ENCODE assay signal across 29 cellular contexts in genomic region chr7:14270099-14270498, GRCh38.
DNase-seq lines count a peak whose midpoint lies in the region; ATAC-seq, FAIRE-seq and TF ChIP-seq lines count a peak whose summit lies in the region.
"Had no signal": no experiment of that assay in that cellular context is flagged by ENCODE, and none has a peak within 500 bp of the region (broad histone marks: within the 10 kb centered on the region; RNA-seq: fewer than 3 reads in every experiment).

No MANE protein-coding gene starts in this region.

- H3K4me1 ChIP-seq in breast epithelium (no peaks in the 10 kb centered on the region), H1 (replicated peaks in 1 of 4; ENCODE audit: control insufficient read depth in 3 of 4, insufficient read depth in 4 of 4, low read length in 3 of 4) (peaks cover 0 to 7% (median 2%) of the 10 kb centered on the region in 4 experiments; a peak in 2 of 7 replicates), neural progenitor cell (peaks cover 48% of the 10 kb centered on the region), adrenal gland (replicated peaks in 1 of 2) (no peaks in the 10 kb centered on the region)

- H3K23me2 ChIP-seq in H1 (ENCODE audit: low read depth, low read length): no peaks in the 10 kb centered on the region; the same call in 1 of the 2 replicates

- H4K5ac ChIP-seq in H1 (ENCODE audit: insufficient read length, low read depth, low read length): no peak overlapping the region

- no peak overlapping the region for H3K4me2 ChIP-seq in H1 (ENCODE audit: insufficient read depth in 1 of 2, low read depth in 2 of 2, low read length in 2 of 2)
- H3K4me2 ChIP-seq in neural progenitor cell: peak overlapping the region; percentile 52
- H3K4me2 ChIP-seq: SK-N-SH had no signal

- H2BK15ac ChIP-seq in H1 (ENCODE audit: low read length): no peak overlapping the region

- H3K27ac Mint-ChIP-seq in MCF 10A (ENCODE audit: low read depth, unreplicated experiment): no peak overlapping the region
- H3K27ac Mint-ChIP-seq in neural progenitor cell: no peak overlapping the region
- H3K27ac Mint-ChIP-seq: HFFc6 had no signal

- H3K36me3 Mint-ChIP-seq in MCF 10A (ENCODE audit: insufficient read depth, unreplicated experiment) (no peaks in the 10 kb centered on the region), neural progenitor cell (no peaks in the 10 kb centered on the region)

- peak overlapping the region; percentile 42; the same call in 1 of the 2 replicates for H2AFZ ChIP-seq in H1 (ENCODE audit: low read length)
- peak overlapping the region; percentile 66 for H2AFZ ChIP-seq in neural progenitor cell (replicated peaks)

- DNase-seq in MCF 10A (ENCODE audit: unreplicated experiment) (peak; percentile 6), breast epithelium (ENCODE audit: low spot score in 2 of 2) (no peak), H1 (ENCODE audit: low read depth in 1 of 2, low spot score in 2 of 2) (no peak), neural progenitor cell (ENCODE audit: low spot score) (no peak), adrenal gland (no peak), NCI-H2196 treated with DMSO at 0.1 percent for 48 hours (lab: John Stamatoyannopoulos, UW; ENCODE audit: unreplicated experiment) (no peak)
- DNase-seq in activated naive CD4-positive, alpha-beta T cell treated with Interleukin-2 at 50 U/mL for 16 hours: no peak
- DNase-seq: 8988T, ACHN, Calu3, DMS79 treated with DMSO at 0.1 percent for 48 hours, HFFc6, IMR-90, KG1, MM.1S, NCI-H1048, NCI-H1417, NCI-H1694 treated with DMSO at 0.1 percent for 48 hours, NCI-H2081, NCI-H2171, NCI-H345, NCI-H524, NCI-H748 treated with DMSO at 0.1 percent for 48 hours, PC-3, SK-N-SH had no signal

- no peak for ATAC-seq in HG03159 (IDR thresholded peaks at IDR 0.05; ENCODE audit: unreplicated experiment)
- ATAC-seq: PC-3 had no signal

- no peak overlapping the region for H3K23ac ChIP-seq in H1 (ENCODE audit: insufficient read length)

- H3K9me3 ChIP-seq in breast epithelium: no peaks in the 10 kb centered on the region
- H3K9me3 ChIP-seq in H1 (ENCODE audit: insufficient read depth in 2 of 2, low read depth in 1 of 2, low read length in 1 of 2): no peaks in the 10 kb centered on the region
- H3K9me3 ChIP-seq in neural progenitor cell (ENCODE audit: low read depth): no peaks in the 10 kb centered on the region
- H3K9me3 ChIP-seq in adrenal gland (replicated peaks in 1 of 3): no peaks in the 10 kb centered on the region
- H3K9me3 ChIP-seq: HAP-1, SK-N-SH had no signal

- no peak overlapping the region for H2BK5ac ChIP-seq in H1 (ENCODE audit: low read depth, low read length)

- H3K56ac ChIP-seq in H1 (replicated peaks; ENCODE audit: insufficient read length, low read depth, low read length): no peak overlapping the region

- H3K4me3 Mint-ChIP-seq in MCF 10A (ENCODE audit: unreplicated experiment) (no peak overlapping the region), neural progenitor cell (no peak overlapping the region)
- H3K4me3 Mint-ChIP-seq: HFFc6 had no signal

- intact Hi-C loops in MCF 10A (cut with micrococcal nuclease) (no loop called here), breast epithelium (cut with DNase I; ENCODE audit: low total_unique reads) (no loop called here), adrenal gland (cut with DNase I) (no loop called here)

- H2BK120ac ChIP-seq in H1 (replicated peaks; ENCODE audit: low read depth, low read length): no peak overlapping the region

- H3K9ac ChIP-seq in H1 (replicated peaks in 1 of 4; ENCODE audit: extremely low read depth in 1 of 4, low read depth in 3 of 4, low read length in 3 of 4) (no peak overlapping the region), neural progenitor cell (no peak overlapping the region)
- H3K9ac ChIP-seq: SK-N-SH had no signal

- no peak overlapping the region for H2BK20ac ChIP-seq in H1 (ENCODE audit: low read length)

- H3K36me3 ChIP-seq in breast epithelium: no peaks in the 10 kb centered on the region
- no peaks in the 10 kb centered on the region for H3K36me3 ChIP-seq in H1 (ENCODE audit: control insufficient read depth in 2 of 4, insufficient read depth in 4 of 4, low read length in 3 of 4)
- H3K36me3 ChIP-seq in neural progenitor cell: no peaks in the 10 kb centered on the region
- H3K36me3 ChIP-seq in adrenal gland (replicated peaks in 1 of 2): no peaks in the 10 kb centered on the region
- H3K36me3 ChIP-seq: HAP-1 had no signal

- no peak overlapping the region for H3K4ac ChIP-seq in H1 (replicated peaks; ENCODE audit: insufficient read length, low read depth, low read length)

- H3K27ac ChIP-seq in breast epithelium (no peak overlapping the region), H1 (ENCODE audit: low read depth, low read length) (no peak overlapping the region), neural progenitor cell (peak overlapping the region; percentile 54), adrenal gland (no peak overlapping the region)

- BruUV-seq in MCF 10A (replicated peaks; lab: Mats Ljungman, UMichigan): no TSS peak

- H3K4me3 ChIP-seq in breast epithelium (no peak overlapping the region), H1 (ENCODE audit: extremely low read depth in 1 of 4, insufficient read depth in 2 of 4, low read depth in 3 of 4, low read length in 4 of 4) (no peak overlapping the region), neural progenitor cell (no peak overlapping the region), adrenal gland (no peak overlapping the region)
- H3K4me3 ChIP-seq: HAP-1 had no signal

- peaks cover 22% of the 10 kb centered on the region for H3F3A ChIP-seq in neural progenitor cell (ENCODE audit: low read depth)

- TF ChIP-seq POLR2A in breast epithelium (IDR thresholded peaks at IDR 0.05) (no peak), H1 (IDR thresholded peaks at IDR 0.05; ENCODE audit: control extremely low read depth in 1 of 2, low read depth in 2 of 2, low read length in 2 of 2) (no peak), adrenal gland (IDR thresholded peaks at IDR 0.05) (no peak)

- no peaks in the 10 kb centered on the region for H3K27me3 ChIP-seq in breast epithelium
- no peaks in the 10 kb centered on the region for H3K27me3 ChIP-seq in H1 (replicated peaks in 1 of 4; ENCODE audit: control insufficient read depth in 3 of 4, extremely low read depth in 1 of 4, insufficient read depth in 3 of 4, low read length in 3 of 4)
- no peaks in the 10 kb centered on the region for H3K27me3 ChIP-seq in neural progenitor cell
- H3K27me3 ChIP-seq in adrenal gland: no peaks in the 10 kb centered on the region

- H3K79me1 ChIP-seq in H1 (ENCODE audit: low read depth, low read length): no peaks in the 10 kb centered on the region

- H3K9me3 Mint-ChIP-seq in MCF 10A (ENCODE audit: unreplicated experiment): no peaks in the 10 kb centered on the region
- no peaks in the 10 kb centered on the region for H3K9me3 Mint-ChIP-seq in neural progenitor cell

- no peaks in the 10 kb centered on the region for H4K20me1 ChIP-seq in H1 (replicated peaks in 1 of 2; ENCODE audit: control insufficient read depth in 1 of 2, insufficient read depth in 2 of 2, low read length in 2 of 2)
- H4K20me1 ChIP-seq in neural progenitor cell (ENCODE audit: low read depth): no peaks in the 10 kb centered on the region

- POLR2A ChIA-PET in MCF 10A (lab: Yijun Ruan, JAX) (no interaction called here), H1 (lab: Charles Lee; ENCODE audit: partially characterized antibody) (interaction anchor here (1.1 kb wide), 1 partner anchor 9 kb away, joined by 4 read pairs; no protein-coding TSS in a partner anchor)

- no peak overlapping the region for H4K8ac ChIP-seq in H1 (ENCODE audit: extremely low read depth, insufficient read depth, low read length)

- TF ChIP-seq CTCF in MCF 10A (IDR thresholded peaks at IDR 0.05; ENCODE audit: unreplicated experiment) (no peak), breast epithelium (IDR thresholded peaks at IDR 0.05) (no peak), H1 (IDR thresholded peaks at IDR 0.05; ENCODE audit: control extremely low read depth in 1 of 3, insufficient read depth in 1 of 3, low read depth in 1 of 3, low read length in 3 of 3) (no peak), neural progenitor cell (IDR thresholded peaks at IDR 0.05) (no peak), adrenal gland (IDR thresholded peaks at IDR 0.05) (no peak)

- H2AK5ac ChIP-seq in H1 (ENCODE audit: low read depth, low read length): no peak overlapping the region

- no peak for TF ChIP-seq RAD21 in H1 (IDR thresholded peaks at IDR 0.05 in 1 of 2, conservative IDR thresholded peaks at IDR 0.05 in 1 of 2; ENCODE audit: low read depth in 2 of 2, low read length in 2 of 2)

- CTCF ChIA-PET in MCF 10A (lab: Yijun Ruan, JAX): no interaction called here
- CTCF ChIA-PET in H1 (lab: Charles Lee; ENCODE audit: partially characterized antibody): interaction anchor here (0.6 to 0.8 kb wide), 2 partner anchors 12 to 36 kb away, joined by 3 read pairs; no protein-coding TSS in a partner anchor

- no peak for FAIRE-seq in H1 (lab: Jason Lieb, UNC)
- FAIRE-seq: GM12892, GM19239 had no signal

- H3K4me1 Mint-ChIP-seq in MCF 10A (ENCODE audit: insufficient read depth, unreplicated experiment) (no peaks in the 10 kb centered on the region), neural progenitor cell (peaks cover 15% of the 10 kb centered on the region)

- TF ChIP-seq EP300 in H1 (IDR thresholded peaks at IDR 0.05; ENCODE audit: borderline replicate concordance in 1 of 2, low read depth in 2 of 2, low read length in 2 of 2): no peak

- no peak overlapping the region for H3K14ac ChIP-seq in H1 (ENCODE audit: insufficient read length)

- WGBS in H1 (ENCODE audit: extremely low coverage in 1 of 2, insufficient coverage in 1 of 2, insufficient read length in 1 of 2, insufficient replicate concordance in 2 of 2, low coverage in 1 of 2, low lambda C conversion rate in 2 of 2, missing lambda C conversion rate in 1 of 2), 2 experiments: 84% methylated on average over 5 of the region's 5 CpGs; no CpG with 5 or more reads in 1 of the 2 experiments
- 72 to 82% (median 77%) methylated on average over 5 of the region's 5 CpGs for WGBS in adrenal gland, 4 donors

- H3K27me3 Mint-ChIP-seq in MCF 10A (ENCODE audit: insufficient read depth, unreplicated experiment) (no peaks in the 10 kb centered on the region), neural progenitor cell (ENCODE audit: insufficient read depth, low read depth) (no peaks in the 10 kb centered on the region)

- no peak overlapping the region for H3K18ac ChIP-seq in H1 (ENCODE audit: extremely low read depth, low read length)

- H3K79me2 ChIP-seq in H1 (ENCODE audit: control insufficient read depth in 1 of 2, insufficient read depth in 2 of 2, low read length in 2 of 2) (no peaks in the 10 kb centered on the region), neural progenitor cell (ENCODE audit: low read depth) (no peaks in the 10 kb centered on the region)

- no peak overlapping the region for H2BK12ac ChIP-seq in H1 (ENCODE audit: low read depth, low read length)

- no peak overlapping the region for H4K91ac ChIP-seq in H1 (replicated peaks; ENCODE audit: insufficient read length, low read length)

TF ChIP-seq in H1, 55 proteins besides CTCF, POLR2A, EP300 and RAD21 (continues in another document):
- TF ChIP-seq GABPA (IDR thresholded peaks at IDR 0.05; ENCODE audit: borderline replicate concordance, insufficient read depth, low read length): no peak
- TF ChIP-seq BACH1 (IDR thresholded peaks at IDR 0.05; ENCODE audit: low read length): no peak
- TF ChIP-seq SAP30 (IDR thresholded peaks at IDR 0.05; ENCODE audit: insufficient read depth, insufficient replicate concordance, low read length): no peak
- no peak for TF ChIP-seq JUND (IDR thresholded peaks at IDR 0.05; ENCODE audit: low read length)
- no peak for TF ChIP-seq SIRT6 (IDR thresholded peaks at IDR 0.05; ENCODE audit: low read length)
